8 cellular contexts compared by ENCODE assay signal in the genomic region with DNA sequence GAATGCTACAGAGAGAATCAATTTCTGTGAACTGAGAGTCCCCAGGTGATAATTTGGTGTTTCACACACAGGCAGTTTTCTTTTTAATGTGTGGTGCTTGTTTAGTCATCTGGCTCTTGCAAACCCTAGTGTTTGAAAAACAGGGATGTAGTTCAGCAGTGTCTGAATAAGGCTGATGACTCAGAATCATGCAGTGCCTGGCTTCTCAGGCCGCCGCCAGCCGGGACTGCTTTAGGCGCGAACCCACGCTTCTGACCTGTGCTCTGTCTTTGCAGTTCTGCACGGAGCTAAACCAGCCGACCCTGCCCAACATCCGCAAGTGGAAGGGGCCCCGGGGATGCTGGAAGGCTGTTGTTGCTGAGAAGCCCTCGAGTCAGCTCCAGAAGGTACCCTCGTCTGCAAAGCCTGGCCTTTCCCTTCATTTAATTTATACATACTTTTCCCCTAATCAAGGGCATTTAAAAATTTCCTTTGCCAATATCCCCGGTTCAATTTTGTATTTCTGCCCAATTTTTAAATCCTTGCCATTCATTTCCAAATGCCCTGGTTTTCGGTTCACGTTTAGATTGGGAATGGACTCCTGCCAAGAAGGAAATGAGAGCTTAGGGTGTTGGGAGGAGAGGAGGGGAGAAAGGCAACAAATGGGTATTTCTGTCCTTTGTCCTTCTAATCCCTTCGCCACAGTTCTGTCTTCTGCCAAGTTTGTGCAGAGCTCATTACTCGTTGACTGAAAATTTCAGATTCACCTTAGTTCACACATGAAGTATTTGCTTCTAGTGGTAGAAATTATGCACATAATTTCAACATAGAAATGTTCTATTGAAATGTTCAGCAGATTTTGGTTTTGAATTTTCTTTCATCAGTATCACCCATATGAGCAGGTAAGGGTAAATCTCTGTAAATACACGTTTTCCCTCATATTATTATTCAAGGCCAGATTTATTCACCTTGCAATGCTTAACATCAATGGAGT.
A peak's percentile ranks its signal among the peaks of the same experiment; 100 is the strongest.
DNase-seq lines count a peak whose midpoint lies in the region; ATAC-seq, FAIRE-seq and TF ChIP-seq lines count a peak whose summit lies in the region.

No MANE protein-coding gene starts in this region.

- no peaks in the 10 kb centered on the region for H3K9me3 Mint-ChIP-seq in activated T-helper 1 cell treated with anti-CD3 and anti-CD28 coated beads, Interleukin-12 subunit alpha, Interleukin-12 subunit beta, Interleukin-2, Interleukin-4 antibody, amounts not matched to agents 30 ng/mL and 10 ng/mL and 1 ng/mL, durations not matched to agents 14 hours and 24 hours and 36 hours
- H3K9me3 Mint-ChIP-seq in T-helper 2 cell treated with Interferon-gamma antibody and Interleukin-4, amounts not matched to agents 5 μg/mL and 100 μg/mL, for 36 hours, result no peaks in the 10 kb centered on the region

- no peaks in the 10 kb centered on the region for H3K36me3 Mint-ChIP-seq in activated T-helper 1 cell treated with anti-CD3 and anti-CD28 coated beads, Interleukin-12 subunit alpha, Interleukin-12 subunit beta, Interleukin-2, Interleukin-4 antibody, amounts not matched to agents 30 ng/mL and 10 ng/mL and 1 ng/mL, durations not matched to agents 14 hours and 24 hours and 36 hours (ENCODE audit: low read depth)
- H3K36me3 Mint-ChIP-seq in T-helper 2 cell treated with Interferon-gamma antibody and Interleukin-4, amounts not matched to agents 5 μg/mL and 100 μg/mL, for 36 hours (ENCODE audit: low read depth), result no peaks in the 10 kb centered on the region

- H3K4me1 Mint-ChIP-seq in activated T-helper 1 cell treated with anti-CD3 and anti-CD28 coated beads, Interleukin-12 subunit alpha, Interleukin-12 subunit beta, Interleukin-2, Interleukin-4 antibody, amounts not matched to agents 30 ng/mL and 10 ng/mL and 1 ng/mL, durations not matched to agents 14 hours and 24 hours and 36 hours (ENCODE audit: low read depth), result peaks cover 21% of the 10 kb centered on the region
- H3K4me1 Mint-ChIP-seq in T-helper 2 cell treated with Interferon-gamma antibody and Interleukin-4, amounts not matched to agents 5 μg/mL and 100 μg/mL, for 36 hours (ENCODE audit: low read depth), result peaks cover 26% of the 10 kb centered on the region

- H3K27ac Mint-ChIP-seq in activated T-helper 1 cell treated with anti-CD3 and anti-CD28 coated beads, Interleukin-12 subunit alpha, Interleukin-12 subunit beta, Interleukin-2, Interleukin-4 antibody, amounts not matched to agents 30 ng/mL and 10 ng/mL and 1 ng/mL, durations not matched to agents 14 hours and 24 hours and 36 hours, result no peak overlapping the region
- H3K27ac Mint-ChIP-seq in T-helper 2 cell treated with Interferon-gamma antibody and Interleukin-4, amounts not matched to agents 5 μg/mL and 100 μg/mL, for 36 hours, result no peak overlapping the region

- no peak overlapping the region for H3K4me3 ChIP-seq in mucosa of descending colon

- ATAC-seq in GM18511 (IDR thresholded peaks at IDR 0.05; ENCODE audit: unreplicated experiment), result peak; percentile 23
- ATAC-seq in HG03442 (IDR thresholded peaks at IDR 0.05; ENCODE audit: unreplicated experiment), result peak; percentile 40
- ATAC-seq in esophagus mucosa, result peak; percentile 88
- peak; percentile 89 for ATAC-seq in mucosa of descending colon
- no peak for ATAC-seq in HG02938 (IDR thresholded peaks at IDR 0.05; ENCODE audit: unreplicated experiment)

- intact Hi-C loops in mucosa of descending colon (cut with DNase I, micrococcal nuclease), result no loop called here
- intact Hi-C loops in activated T-helper 1 cell treated with anti-CD3 and anti-CD28 coated beads, Interleukin-12 subunit alpha, Interleukin-12 subunit beta, Interleukin-2, Interleukin-4 antibody, amounts not matched to agents 30 ng/mL and 10 ng/mL and 1 ng/mL, durations not matched to agents 14 hours and 24 hours and 36 hours (cut with micrococcal nuclease), result loop anchor here (10.0 kb wide), 1 partner anchor 586 kb away; the partner anchor contains the start of gene HERPUD2

- H3K4me1 ChIP-seq in mucosa of descending colon (ENCODE audit: low read depth), result peaks cover 18% of the 10 kb centered on the region

- DNase-seq in RCC 7860 (ENCODE audit: low spot score) (peak; percentile 86), mucosa of descending colon (peak; percentile 72 to 80 (median 74))
- no peak for DNase-seq in activated T-helper 1 cell treated with anti-CD3 and anti-CD28 coated beads, Interleukin-12 subunit alpha, Interleukin-12 subunit beta, Interleukin-2, Interleukin-4 antibody, amounts not matched to agents 30 ng/mL and 10 ng/mL and 1 ng/mL, durations not matched to agents 14 hours and 24 hours and 36 hours (ENCODE audit: low spot score)
- no peak for DNase-seq in T-helper 2 cell treated with Interferon-gamma antibody and Interleukin-4, amounts not matched to agents 5 μg/mL and 100 μg/mL, for 36 hours (ENCODE audit: low spot score)

- peak; percentile 90 for FAIRE-seq in RCC 7860 (lab: Jason Lieb, UNC)

- TF ChIP-seq CTCF in mucosa of descending colon (IDR thresholded peaks at IDR 0.05), result no peak

- no peaks in the 10 kb centered on the region for H3K36me3 ChIP-seq in mucosa of descending colon (ENCODE audit: low read depth)

- peaks cover 4% of the 10 kb centered on the region for H3K27me3 Mint-ChIP-seq in activated T-helper 1 cell treated with anti-CD3 and anti-CD28 coated beads, Interleukin-12 subunit alpha, Interleukin-12 subunit beta, Interleukin-2, Interleukin-4 antibody, amounts not matched to agents 30 ng/mL and 10 ng/mL and 1 ng/mL, durations not matched to agents 14 hours and 24 hours and 36 hours (ENCODE audit: insufficient read depth)
- H3K27me3 Mint-ChIP-seq in T-helper 2 cell treated with Interferon-gamma antibody and Interleukin-4, amounts not matched to agents 5 μg/mL and 100 μg/mL, for 36 hours (ENCODE audit: low read depth), result no peaks in the 10 kb centered on the region

- H3K4me3 Mint-ChIP-seq in activated T-helper 1 cell treated with anti-CD3 and anti-CD28 coated beads, Interleukin-12 subunit alpha, Interleukin-12 subunit beta, Interleukin-2, Interleukin-4 antibody, amounts not matched to agents 30 ng/mL and 10 ng/mL and 1 ng/mL, durations not matched to agents 14 hours and 24 hours and 36 hours, result no peak overlapping the region
- no peak overlapping the region for H3K4me3 Mint-ChIP-seq in T-helper 2 cell treated with Interferon-gamma antibody and Interleukin-4, amounts not matched to agents 5 μg/mL and 100 μg/mL, for 36 hours

- H3K9me3 ChIP-seq in mucosa of descending colon, result no peaks in the 10 kb centered on the region

Comparison
In these comparisons a context has a peak if more than half of its experiments do, and no peak if none do; other contexts are left out.
1. DNase-seq: peak in RCC 7860 (single experiment) and mucosa of descending colon (3 of 3); none in activated T-helper 1 cell treated with anti-CD3 and anti-CD28 coated beads, Interleukin-12 subunit alpha, Interleukin-12 subunit beta, Interleukin-2, Interleukin-4 antibody, amounts not matched to agents 30 ng/mL and 10 ng/mL and 1 ng/mL, durations not matched to agents 14 hours and 24 hours and 36 hours (single experiment) and T-helper 2 cell treated with Interferon-gamma antibody and Interleukin-4, amounts not matched to agents 5 μg/mL and 100 μg/mL, for 36 hours (single experiment).